ENCODE assay signal across 1 cellular context in the genomic region with DNA sequence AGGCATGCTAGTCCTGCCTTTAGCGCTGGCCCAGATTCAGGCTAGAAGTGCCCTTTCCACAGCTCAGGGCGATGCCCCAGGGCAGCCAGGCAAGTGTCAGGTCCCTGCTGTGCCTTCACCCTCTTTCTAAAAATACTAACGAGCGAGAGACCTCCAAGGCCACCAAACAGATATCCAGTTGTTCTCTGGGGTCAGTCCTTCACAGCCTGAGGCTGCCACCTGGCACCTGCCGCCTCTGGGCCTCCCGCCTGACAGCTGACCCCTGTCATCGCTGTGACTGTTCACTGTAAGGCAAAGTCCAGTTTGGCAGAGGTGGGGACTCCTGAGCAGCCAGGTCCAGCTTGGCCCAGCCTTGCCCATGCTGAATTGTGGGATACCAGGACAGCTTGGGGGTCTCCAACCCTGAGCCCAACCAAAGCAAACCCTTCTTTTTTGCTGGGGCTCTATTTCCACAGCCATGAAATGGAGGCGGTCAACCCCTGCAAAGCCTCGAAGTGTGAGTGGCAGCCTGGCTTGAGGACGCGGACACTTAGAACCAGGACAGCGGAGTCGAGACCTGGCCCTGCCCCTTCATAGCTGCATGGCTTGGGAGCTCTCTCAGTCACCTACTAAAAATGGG.
A peak's percentile ranks its signal among the peaks of the same experiment; 100 is the strongest.
TF ChIP-seq lines count a peak whose summit lies in the region.

No MANE protein-coding gene starts in this region.

TF ChIP-seq in HepG2, 621 proteins besides CTCF, POLR2A, EP300 and RAD21 (continued from another document and continues in another):
- TF ChIP-seq, protein P1, sequence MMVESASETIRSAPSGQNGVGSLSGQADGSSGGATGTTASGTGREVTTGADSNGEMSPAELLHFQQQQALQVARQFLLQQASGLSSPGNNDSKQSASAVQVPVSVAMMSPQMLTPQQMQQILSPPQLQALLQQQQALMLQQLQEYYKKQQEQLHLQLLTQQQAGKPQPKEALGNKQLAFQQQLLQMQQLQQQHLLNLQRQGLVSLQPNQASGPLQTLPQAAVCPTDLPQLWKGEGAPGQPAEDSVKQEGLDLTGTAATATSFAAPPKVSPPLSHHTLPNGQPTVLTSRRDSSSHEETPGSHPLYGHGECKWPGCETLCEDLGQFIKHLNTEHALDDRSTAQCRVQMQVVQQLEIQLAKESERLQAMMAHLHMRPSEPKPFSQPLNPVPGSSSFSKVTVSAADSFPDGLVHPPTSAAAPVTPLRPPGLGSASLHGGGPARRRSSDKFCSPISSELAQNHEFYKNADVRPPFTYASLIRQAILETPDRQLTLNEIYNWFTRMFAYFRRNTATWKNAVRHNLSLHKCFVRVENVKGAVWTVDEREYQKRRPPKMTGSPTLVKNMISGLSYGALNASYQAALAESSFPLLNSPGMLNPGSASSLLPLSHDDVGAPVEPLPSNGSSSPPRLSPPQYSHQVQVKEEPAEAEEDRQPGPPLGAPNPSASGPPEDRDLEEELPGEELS (CRISPR knock-in tag; IDR thresholded peaks at IDR 0.05), result peak; percentile 79; the same call in 1 of the 2 replicates
- no peak for TF ChIP-seq TAF1 (CRISPR knock-in tag; IDR thresholded peaks at IDR 0.05)
- TF ChIP-seq KLF13 (CRISPR knock-in tag; IDR thresholded peaks at IDR 0.05), result no peak
- no peak for TF ChIP-seq STAT5B (CRISPR knock-in tag; IDR thresholded peaks at IDR 0.05)
- TF ChIP-seq HNF4G (IDR thresholded peaks at IDR 0.05; ENCODE audit: borderline replicate concordance, low read depth, low read length), result peak; percentile 94
- peak; percentile 98 for TF ChIP-seq HNF4G (CRISPR knock-in tag; IDR thresholded peaks at IDR 0.05; ENCODE audit: borderline replicate concordance, low read depth)
- TF ChIP-seq PCBP1 (IDR thresholded peaks at IDR 0.05; ENCODE audit: borderline replicate concordance, low read depth, low read length), result no peak
- TF ChIP-seq, protein P2, sequence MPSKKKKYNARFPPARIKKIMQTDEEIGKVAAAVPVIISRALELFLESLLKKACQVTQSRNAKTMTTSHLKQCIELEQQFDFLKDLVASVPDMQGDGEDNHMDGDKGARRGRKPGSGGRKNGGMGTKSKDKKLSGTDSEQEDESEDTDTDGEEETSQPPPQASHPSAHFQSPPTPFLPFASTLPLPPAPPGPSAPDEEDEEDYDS (CRISPR knock-in tag; IDR thresholded peaks at IDR 0.05), result peak; percentile 61
- TF ChIP-seq ZMYM3 (CRISPR knock-in tag; IDR thresholded peaks at IDR 0.05), result peak; percentile 96
- no peak for TF ChIP-seq NFYB (CRISPR knock-in tag; IDR thresholded peaks at IDR 0.05)
- TF ChIP-seq ZNF547 (CRISPR knock-in tag; IDR thresholded peaks at IDR 0.05), result no peak
- TF ChIP-seq, protein P3, sequence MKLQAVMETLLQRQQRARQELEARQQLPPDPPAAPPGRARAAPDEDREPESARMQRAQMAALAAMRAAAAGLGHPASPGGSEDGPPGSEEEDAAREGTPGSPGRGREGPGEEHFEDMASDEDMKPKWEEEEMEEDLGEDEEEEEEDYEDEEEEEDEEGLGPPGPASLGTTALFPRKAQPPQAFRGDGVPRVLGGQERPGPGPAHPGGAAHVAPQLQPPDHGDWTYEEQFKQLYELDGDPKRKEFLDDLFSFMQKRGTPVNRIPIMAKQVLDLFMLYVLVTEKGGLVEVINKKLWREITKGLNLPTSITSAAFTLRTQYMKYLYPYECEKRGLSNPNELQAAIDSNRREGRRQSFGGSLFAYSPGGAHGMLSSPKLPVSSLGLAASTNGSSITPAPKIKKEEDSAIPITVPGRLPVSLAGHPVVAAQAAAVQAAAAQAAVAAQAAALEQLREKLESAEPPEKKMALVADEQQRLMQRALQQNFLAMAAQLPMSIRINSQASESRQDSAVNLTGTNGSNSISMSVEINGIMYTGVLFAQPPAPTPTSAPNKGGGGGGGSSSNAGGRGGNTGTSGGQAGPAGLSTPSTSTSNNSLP (IDR thresholded peaks at IDR 0.05; ENCODE audit: low read depth, low read length), result no peak
- TF ChIP-seq, protein P4, sequence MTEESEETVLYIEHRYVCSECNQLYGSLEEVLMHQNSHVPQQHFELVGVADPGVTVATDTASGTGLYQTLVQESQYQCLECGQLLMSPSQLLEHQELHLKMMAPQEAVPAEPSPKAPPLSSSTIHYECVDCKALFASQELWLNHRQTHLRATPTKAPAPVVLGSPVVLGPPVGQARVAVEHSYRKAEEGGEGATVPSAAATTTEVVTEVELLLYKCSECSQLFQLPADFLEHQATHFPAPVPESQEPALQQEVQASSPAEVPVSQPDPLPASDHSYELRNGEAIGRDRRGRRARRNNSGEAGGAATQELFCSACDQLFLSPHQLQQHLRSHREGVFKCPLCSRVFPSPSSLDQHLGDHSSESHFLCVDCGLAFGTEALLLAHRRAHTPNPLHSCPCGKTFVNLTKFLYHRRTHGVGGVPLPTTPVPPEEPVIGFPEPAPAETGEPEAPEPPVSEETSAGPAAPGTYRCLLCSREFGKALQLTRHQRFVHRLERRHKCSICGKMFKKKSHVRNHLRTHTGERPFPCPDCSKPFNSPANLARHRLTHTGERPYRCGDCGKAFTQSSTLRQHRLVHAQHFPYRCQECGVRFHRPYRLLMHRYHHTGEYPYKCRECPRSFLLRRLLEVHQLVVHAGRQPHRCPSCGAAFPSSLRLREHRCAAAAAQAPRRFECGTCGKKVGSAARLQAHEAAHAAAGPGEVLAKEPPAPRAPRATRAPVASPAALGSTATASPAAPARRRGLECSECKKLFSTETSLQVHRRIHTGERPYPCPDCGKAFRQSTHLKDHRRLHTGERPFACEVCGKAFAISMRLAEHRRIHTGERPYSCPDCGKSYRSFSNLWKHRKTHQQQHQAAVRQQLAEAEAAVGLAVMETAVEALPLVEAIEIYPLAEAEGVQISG (CRISPR knock-in tag; IDR thresholded peaks at IDR 0.05), result peak; percentile 79
- peak; percentile 77 for TF ChIP-seq BORCS8-MEF2B (CRISPR knock-in tag; IDR thresholded peaks at IDR 0.05)
- 0 out of 2 replicates have a peak, but pooled peaks have one; percentile 54 for TF ChIP-seq HOMEZ (CRISPR knock-in tag; IDR thresholded peaks at IDR 0.05; ENCODE audit: low read depth)
- no peak for TF ChIP-seq FOXP1 (IDR thresholded peaks at IDR 0.05)
- peak; percentile 65; the same call in 1 of the 2 replicates for TF ChIP-seq FOXP1 (CRISPR knock-in tag; IDR thresholded peaks at IDR 0.05)
- peak; percentile 63 for TF ChIP-seq ASH2L (IDR thresholded peaks at IDR 0.05; ENCODE audit: insufficient read length, low read depth, low read length)
- no peak for TF ChIP-seq KLF15 (CRISPR knock-in tag; IDR thresholded peaks at IDR 0.05; ENCODE audit: borderline replicate concordance)
- TF ChIP-seq KDM6A (CRISPR knock-in tag; IDR thresholded peaks at IDR 0.05; ENCODE audit: low read depth), result peak; percentile 84
- TF ChIP-seq ZNF770 (CRISPR knock-in tag; IDR thresholded peaks at IDR 0.05), result peak; percentile 49; the same call in 1 of the 2 replicates
- TF ChIP-seq ZNF446 (CRISPR knock-in tag; IDR thresholded peaks at IDR 0.05), result no peak
- no peak for TF ChIP-seq ZFYVE20 (CRISPR knock-in tag; IDR thresholded peaks at IDR 0.05; ENCODE audit: borderline replicate concordance, low read depth)
- peak; percentile 73; the same call in 1 of the 2 replicates for TF ChIP-seq RNF2 (conservative IDR thresholded peaks at IDR 0.05; ENCODE audit: low read depth)
- TF ChIP-seq PREB (CRISPR knock-in tag; IDR thresholded peaks at IDR 0.05), result no peak
- no peak for TF ChIP-seq KAT7 (CRISPR knock-in tag; IDR thresholded peaks at IDR 0.05; ENCODE audit: borderline replicate concordance)
- no peak; the same call in 1 of the 2 replicates for TF ChIP-seq CCDC6 (CRISPR knock-in tag; IDR thresholded peaks at IDR 0.05)
- no peak for TF ChIP-seq GABPA (IDR thresholded peaks at IDR 0.05; ENCODE audit: low read depth, low read length)
- no peak for TF ChIP-seq GABPA (CRISPR knock-in tag; IDR thresholded peaks at IDR 0.05; ENCODE audit: low read depth)
- TF ChIP-seq FOXJ3 (CRISPR knock-in tag; IDR thresholded peaks at IDR 0.05; ENCODE audit: borderline replicate concordance), result no peak
- 0 out of 2 replicates have a peak, but pooled peaks have one; percentile 49 for TF ChIP-seq JUN (CRISPR knock-in tag; IDR thresholded peaks at IDR 0.05)
- peak; percentile 72; the same call in 1 of the 2 replicates for TF ChIP-seq HMG20B (CRISPR knock-in tag; conservative IDR thresholded peaks at IDR 0.05)
- no peak for TF ChIP-seq ZNF224 (CRISPR knock-in tag; IDR thresholded peaks at IDR 0.05)
- TF ChIP-seq, protein P5, sequence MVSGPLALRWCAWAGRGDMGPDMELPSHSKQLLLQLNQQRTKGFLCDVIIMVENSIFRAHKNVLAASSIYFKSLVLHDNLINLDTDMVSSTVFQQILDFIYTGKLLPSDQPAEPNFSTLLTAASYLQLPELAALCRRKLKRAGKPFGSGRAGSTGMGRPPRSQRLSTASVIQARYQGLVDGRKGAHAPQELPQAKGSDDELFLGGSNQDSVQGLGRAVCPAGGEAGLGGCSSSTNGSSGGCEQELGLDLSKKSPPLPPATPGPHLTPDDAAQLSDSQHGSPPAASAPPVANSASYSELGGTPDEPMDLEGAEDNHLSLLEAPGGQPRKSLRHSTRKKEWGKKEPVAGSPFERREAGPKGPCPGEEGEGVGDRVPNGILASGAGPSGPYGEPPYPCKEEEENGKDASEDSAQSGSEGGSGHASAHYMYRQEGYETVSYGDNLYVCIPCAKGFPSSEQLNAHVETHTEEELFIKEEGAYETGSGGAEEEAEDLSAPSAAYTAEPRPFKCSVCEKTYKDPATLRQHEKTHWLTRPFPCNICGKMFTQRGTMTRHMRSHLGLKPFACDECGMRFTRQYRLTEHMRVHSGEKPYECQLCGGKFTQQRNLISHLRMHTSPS (CRISPR knock-in tag; IDR thresholded peaks at IDR 0.05; ENCODE audit: low read depth), result peak; percentile 99
- no peak for TF ChIP-seq WIZ (CRISPR knock-in tag; IDR thresholded peaks at IDR 0.05)
- TF ChIP-seq ZFP36 (IDR thresholded peaks at IDR 0.05; ENCODE audit: borderline replicate concordance, low read depth, low read length, partially characterized antibody), result no peak
- no peak for TF ChIP-seq ZNF720 (CRISPR knock-in tag; IDR thresholded peaks at IDR 0.05)
- no peak; the same call in 1 of the 2 replicates for TF ChIP-seq YEATS2 (CRISPR knock-in tag; IDR thresholded peaks at IDR 0.05; ENCODE audit: borderline replicate concordance)
- peak; percentile 34; the same call in 1 of the 2 replicates for TF ChIP-seq SIX1 (CRISPR knock-in tag; IDR thresholded peaks at IDR 0.05; ENCODE audit: borderline replicate concordance)
- TF ChIP-seq ZNF496 (CRISPR knock-in tag; IDR thresholded peaks at IDR 0.05; ENCODE audit: insufficient replicate concordance), result no peak
- no peak for TF ChIP-seq FOXC1 (CRISPR knock-in tag; IDR thresholded peaks at IDR 0.05; ENCODE audit: borderline replicate concordance)
- TF ChIP-seq ZNF343 (CRISPR knock-in tag; IDR thresholded peaks at IDR 0.05), result no peak
- TF ChIP-seq SNAPC5 (CRISPR knock-in tag; IDR thresholded peaks at IDR 0.05; ENCODE audit: borderline replicate concordance), result no peak
- no peak for TF ChIP-seq NR3C1 (CRISPR knock-in tag; IDR thresholded peaks at IDR 0.05)
- no peak for TF ChIP-seq ZNF362 (CRISPR knock-in tag; IDR thresholded peaks at IDR 0.05; ENCODE audit: borderline replicate concordance)
- peak; percentile 49; the same call in 1 of the 2 replicates for TF ChIP-seq POLR2AphosphoS5 (IDR thresholded peaks at IDR 0.05; ENCODE audit: low read depth, low read length)
- peak; percentile 67 for TF ChIP-seq ZSCAN25 (CRISPR knock-in tag; IDR thresholded peaks at IDR 0.05)
- TF ChIP-seq ZNF367 (CRISPR knock-in tag; IDR thresholded peaks at IDR 0.05; ENCODE audit: borderline replicate concordance), result no peak
- TF ChIP-seq MAF1 (CRISPR knock-in tag; IDR thresholded peaks at IDR 0.05; ENCODE audit: borderline replicate concordance), result no peak
